Comparison of ENCODE assay signal across 1 cellular context in genomic region chr1:223227486-223228196, GRCh38.
TF ChIP-seq lines count a peak whose summit lies in the region.

No MANE protein-coding gene starts in this region.

TF ChIP-seq in HepG2, 621 proteins besides CTCF, POLR2A, EP300 and RAD21:
- no peak for TF ChIP-seq ZFP36L1 (CRISPR knock-in tag; IDR thresholded peaks at IDR 0.05)
- TF ChIP-seq AGO2 (optimal IDR thresholded peaks at IDR 0.05; ENCODE audit: low read depth, low read length) = no peak
- 0 out of 2 replicates have a peak, but pooled peaks have one; percentile 21 for TF ChIP-seq MNT (IDR thresholded peaks at IDR 0.05)
- TF ChIP-seq ZNF350 (CRISPR knock-in tag; IDR thresholded peaks at IDR 0.05; ENCODE audit: borderline replicate concordance, low read depth) = no peak
- TF ChIP-seq MIER3 (CRISPR knock-in tag; IDR thresholded peaks at IDR 0.05; ENCODE audit: borderline replicate concordance) = no peak
- no peak for TF ChIP-seq KLF16 (CRISPR knock-in tag; IDR thresholded peaks at IDR 0.05)
TF ChIP-seq in HepG2: peak in this region for 1.
